8 cellular contexts compared by ENCODE assay signal in genomic region chr19:2149980-2150793, GRCh38. TPM values are rescaled to one million over a fixed set of nuclear protein-coding genes. Genes with fewer than 3 reads are reported as not detected.
A peak's percentile ranks its signal among the peaks of the same experiment; 100 is the strongest.
DNase-seq lines count a peak whose midpoint lies in the region; ATAC-seq, FAIRE-seq and TF ChIP-seq lines count a peak whose summit lies in the region.

No MANE protein-coding gene starts in this region.

- H3K79me2 ChIP-seq in KMS-11 (ENCODE audit: insufficient read depth, low read depth): peaks cover 59% of the 10 kb centered on the region
- H3K79me2 ChIP-seq in mammary epithelial cell (ENCODE audit: insufficient read depth, low read length): peaks cover 59% of the 10 kb centered on the region

- H2AFZ ChIP-seq in KMS-11 (ENCODE audit: low read depth): no peak overlapping the region
- H2AFZ ChIP-seq in mammary epithelial cell (ENCODE audit: low read depth, low read length): no peak overlapping the region

- POLR2A ChIA-PET in CD4-positive, alpha-beta memory T cell (lab: Charles Lee; ENCODE audit: partially characterized antibody): interaction anchor here (0.7 to 2.8 kb wide), 6 partner anchors 9 to 326 kb away, joined by 3 to 14 read pairs (median 5); no protein-coding TSS in a partner anchor

- dilution Hi-C loops in mammary epithelial cell (cut with HindIII; ENCODE audit: low sequenced_read_pairs): no loop called here

- no peaks in the 10 kb centered on the region for H3K27me3 Mint-ChIP-seq in CD4-positive, alpha-beta memory T cell

- peak overlapping the region; percentile 86 to 95 (median 91) for H3K27ac Mint-ChIP-seq in CD4-positive, alpha-beta memory T cell

- H3K36me3 ChIP-seq in CD4-positive, alpha-beta memory T cell (ENCODE audit: insufficient read depth, low read length): no peaks in the 10 kb centered on the region
- no peaks in the 10 kb centered on the region for H3K36me3 ChIP-seq in KMS-11 (ENCODE audit: insufficient read depth)
- peaks cover 2% of the 10 kb centered on the region for H3K36me3 ChIP-seq in mammary epithelial cell (ENCODE audit: insufficient read depth, low read length)
- H3K36me3 ChIP-seq in mesodermal cell (ENCODE audit: control insufficient read depth, insufficient read depth, low read length): peaks cover 38% of the 10 kb centered on the region

- H3K4me1 Mint-ChIP-seq in CD4-positive, alpha-beta memory T cell: peaks cover 25 to 56% (median 40%) of the 10 kb centered on the region in 4 donors

- TF ChIP-seq CTCF in KMS-11 (conservative IDR thresholded peaks at IDR 0.05; ENCODE audit: low read depth, low read length): no peak
- no peak for TF ChIP-seq CTCF in mammary epithelial cell (conservative IDR thresholded peaks at IDR 0.05 in 1 of 2, IDR thresholded peaks at IDR 0.05 in 1 of 2; ENCODE audit: extremely low read depth in 1 of 2, insufficient read depth in 1 of 2, low read depth in 1 of 2, low read length in 2 of 2)

- peak overlapping the region; percentile 42 to 83 for H3K4me3 ChIP-seq in CD4-positive, alpha-beta memory T cell (ENCODE audit: low read length in 2 of 2)
- no peak overlapping the region for H3K4me3 ChIP-seq in KMS-11 (IDR thresholded peaks at IDR 0.05; ENCODE audit: insufficient read depth, low read depth, low read length)
- H3K4me3 ChIP-seq in mammary epithelial cell (replicated peaks in 1 of 3; ENCODE audit: insufficient read depth in 1 of 3, low read depth in 2 of 3, low read length in 3 of 3): peak overlapping the region; percentile 91 to 100 (median 98)
- peak overlapping the region; percentile 100 for H3K4me3 ChIP-seq in mesodermal cell (ENCODE audit: extremely low read depth, insufficient read depth, low read length, poor library complexity, severe bottlenecking)

- H3K4me3 Mint-ChIP-seq in CD4-positive, alpha-beta memory T cell: peak overlapping the region; percentile 76 to 89 (median 83)

- peak overlapping the region; percentile 87 for H3K4me2 ChIP-seq in KMS-11
- H3K4me2 ChIP-seq in mammary epithelial cell (ENCODE audit: insufficient read depth, low read depth, low read length): peak overlapping the region; percentile 97

- H3K27ac ChIP-seq in CD4-positive, alpha-beta memory T cell (ENCODE audit: low read depth, low read length): peak overlapping the region; percentile 94
- peak overlapping the region; percentile 40; the same call in 1 of the 2 replicates for H3K27ac ChIP-seq in KMS-11
- H3K27ac ChIP-seq in mammary epithelial cell (ENCODE audit: insufficient read depth, low read depth, low read length): peak overlapping the region; percentile 72
- H3K27ac ChIP-seq in mesodermal cell (ENCODE audit: low read depth, low read length, severe bottlenecking): peak overlapping the region; percentile 53

- in situ Hi-C loops in mammary epithelial cell (cut with MboI; ENCODE audit: low sequenced_read_pairs in 2 of 2): no loop called here

- BruUV-seq in mammary epithelial cell (replicated peaks; lab: Mats Ljungman, UMichigan): no TSS peak

- 3% methylated on average over 18 of the region's 30 CpGs for WGBS in mammary epithelial cell (ENCODE audit: low coverage, missing lambda C conversion rate)
- 25 to 34% methylated on average over 21 to 25 of the region's 30 CpGs for WGBS in mesodermal cell (ENCODE audit: insufficient coverage in 2 of 2), 2 experiments

- ATAC-seq in GM19328 (IDR thresholded peaks at IDR 0.05; ENCODE audit: unreplicated experiment) (no peak), GM18861 (IDR thresholded peaks at IDR 0.05; ENCODE audit: unreplicated experiment) (no peak)

- H3K9ac ChIP-seq in KMS-11 (peak overlapping the region; percentile 82), mammary epithelial cell (ENCODE audit: insufficient read depth, low read length) (peak overlapping the region; percentile 97)

- H3K27me3 ChIP-seq in CD4-positive, alpha-beta memory T cell (ENCODE audit: insufficient read depth, low read length): no peaks in the 10 kb centered on the region
- H3K27me3 ChIP-seq in KMS-11 (ENCODE audit: insufficient read depth, low read depth) (no peaks in the 10 kb centered on the region), mammary epithelial cell (ENCODE audit: insufficient read depth, low read length) (no peaks in the 10 kb centered on the region)

- no peaks in the 10 kb centered on the region for H4K20me1 ChIP-seq in KMS-11 (ENCODE audit: insufficient read depth)
- no peaks in the 10 kb centered on the region for H4K20me1 ChIP-seq in mammary epithelial cell (ENCODE audit: insufficient read depth, low read length)

- no peak for FAIRE-seq in HTR-8/SVneo (lab: Jason Lieb, UNC)

- H3K4me1 ChIP-seq in CD4-positive, alpha-beta memory T cell (ENCODE audit: insufficient read depth, low read length): peaks cover 54% of the 10 kb centered on the region
- peaks cover 17% of the 10 kb centered on the region for H3K4me1 ChIP-seq in KMS-11 (ENCODE audit: low read depth, poor library complexity, severe bottlenecking)
- peaks cover 32% of the 10 kb centered on the region for H3K4me1 ChIP-seq in mammary epithelial cell (ENCODE audit: insufficient read depth, low read length)
- H3K4me1 ChIP-seq in mesodermal cell (ENCODE audit: control insufficient read depth, insufficient read depth, low read length, poor library complexity, severe bottlenecking): peaks cover 8% of the 10 kb centered on the region

- intact Hi-C loops in CD4-positive, alpha-beta memory T cell (cut with micrococcal nuclease): loop anchor here (5.0 kb wide), 2 partner anchors 108 to 327 kb away; partner anchors contain the start of gene GADD45B
- intact Hi-C loops in mammary epithelial cell (cut with micrococcal nuclease): loop anchor here (2.0 to 10.0 kb wide), 4 partner anchors 15 to 245 kb away; partner anchors contain the start of genes ADAT3, IZUMO4, MOB3A and SCAMP4

- peak in 3 of 5 donors; percentile 17 to 35 (median 32) for DNase-seq in CD4-positive, alpha-beta memory T cell
- DNase-seq in mammary epithelial cell: peak; percentile 41
- DNase-seq in RPMI8226: no peak
- DNase-seq in HTR-8/SVneo (ENCODE audit: insufficient read length, low spot score): no peak

- H3K36me3 Mint-ChIP-seq in CD4-positive, alpha-beta memory T cell: peaks cover 0 to 21% of the 10 kb centered on the region in 2 donors

- CTCF ChIA-PET in CD4-positive, alpha-beta memory T cell (lab: Charles Lee; ENCODE audit: partially characterized antibody): interaction anchor here (1.2 kb wide), 2 partner anchors 85 to 242 kb away, joined by 3 read pairs; no protein-coding TSS in a partner anchor
- CTCF ChIA-PET in mammary epithelial cell (lab: Charles Lee; ENCODE audit: low non-redundant PET): no interaction called here

- H3K9me3 ChIP-seq in CD4-positive, alpha-beta memory T cell (ENCODE audit: control insufficient read depth in 1 of 2, low read length in 2 of 2): no peaks in the 10 kb centered on the region
- H3K9me3 ChIP-seq in mammary epithelial cell (replicated peaks; ENCODE audit: insufficient read depth, low read length): no peaks in the 10 kb centered on the region
- no peaks in the 10 kb centered on the region for H3K9me3 ChIP-seq in mesodermal cell (ENCODE audit: control insufficient read depth, low read length)

- H3K9me3 Mint-ChIP-seq in CD4-positive, alpha-beta memory T cell: no peaks in the 10 kb centered on the region

RNA-seq across cellular contexts. Expression of gene AP3D1, which starts 1.2 kb away (rescaled TPM):
- total RNA-seq in CD4-positive, alpha-beta memory T cell: 10 to 100 TPM; 80.6 to 87.2 TPM
- 10 to 100 TPM in 1 of 2 donors, 1 to 10 TPM in 1; 6.7 to 58.9 TPM for polyA plus RNA-seq in CD4-positive, alpha-beta memory T cell
- 100 to 1,000 TPM; 124 to 143 TPM for total RNA-seq in mammary epithelial cell
- polyA plus RNA-seq in mammary epithelial cell: 95.6 TPM
- polyA minus RNA-seq in mammary epithelial cell: 288 TPM
- 113 TPM for polyA plus RNA-seq in mesodermal cell (2013, experiment 1 of 2)
- 104 TPM for polyA plus RNA-seq in mesodermal cell (2013, experiment 2 of 2)

RNA-seq across cellular contexts. Expression of gene DOT1L, which starts 13.5 kb away (rescaled TPM):
- total RNA-seq in CD4-positive, alpha-beta memory T cell: 10 to 100 TPM; 29.6 to 29.9 TPM
- polyA plus RNA-seq in CD4-positive, alpha-beta memory T cell: under 1 TPM; 0.03 to 0.94 TPM
- total RNA-seq in mammary epithelial cell: 10 to 100 TPM in 1 of 2 donors, 1 to 10 TPM in 1; 4.3 to 25.6 TPM
- polyA plus RNA-seq in mammary epithelial cell: 6.3 TPM
- polyA minus RNA-seq in mammary epithelial cell: 31.7 TPM
- polyA plus RNA-seq in mesodermal cell (2013, experiment 1 of 2): 29.1 TPM
- 23.9 TPM for polyA plus RNA-seq in mesodermal cell (2013, experiment 2 of 2)

RNA-seq across cellular contexts. Expression of gene IZUMO4, which starts 53.5 kb away (rescaled TPM):
- total RNA-seq in CD4-positive, alpha-beta memory T cell: 10 to 100 TPM; 18.6 to 22.1 TPM
- polyA plus RNA-seq in CD4-positive, alpha-beta memory T cell: 1 to 10 TPM in 1 of 2 donors, under 1 TPM in 1; 0.84 to 1.2 TPM
- total RNA-seq in mammary epithelial cell: 10 to 100 TPM in 1 of 2 donors, 1 to 10 TPM in 1; 1.2 to 11.2 TPM
- 12.6 TPM for polyA plus RNA-seq in mammary epithelial cell
- polyA minus RNA-seq in mammary epithelial cell: 8.8 TPM
- 2.6 TPM for polyA plus RNA-seq in mesodermal cell (2013, experiment 1 of 2)
- 3.0 TPM for polyA plus RNA-seq in mesodermal cell (2013, experiment 2 of 2)

RNA-seq across cellular contexts. Expression of gene MOB3A, which starts 54.1 kb away (rescaled TPM):
- 100 to 1,000 TPM; 130 to 135 TPM for total RNA-seq in CD4-positive, alpha-beta memory T cell
- polyA plus RNA-seq in CD4-positive, alpha-beta memory T cell: 100 to 1,000 TPM in 1 of 2 donors, 10 to 100 TPM in 1; 29.6 to 114 TPM
- 10 to 100 TPM; 22.0 to 91.4 TPM for total RNA-seq in mammary epithelial cell
- polyA plus RNA-seq in mammary epithelial cell: 84.2 TPM
- polyA minus RNA-seq in mammary epithelial cell: 147 TPM
- polyA plus RNA-seq in mesodermal cell (2013, experiment 1 of 2): 21.0 TPM
- polyA plus RNA-seq in mesodermal cell (2013, experiment 2 of 2): 18.0 TPM

Comparison
In these comparisons a context has a peak if more than half of its experiments do, and no peak if none do; other contexts are left out.
1. DNase-seq: peak in CD4-positive, alpha-beta memory T cell (3 of 5) and mammary epithelial cell (single experiment); none in RPMI8226 (single experiment) and HTR-8/SVneo (single experiment).
2. H3K27ac ChIP-seq: peak in every context shown above with its lines; median percentile 94 in CD4-positive, alpha-beta memory T cell; 72 in mammary epithelial cell; 53 in mesodermal cell; 40 in KMS-11.